In the genomic region with DNA sequence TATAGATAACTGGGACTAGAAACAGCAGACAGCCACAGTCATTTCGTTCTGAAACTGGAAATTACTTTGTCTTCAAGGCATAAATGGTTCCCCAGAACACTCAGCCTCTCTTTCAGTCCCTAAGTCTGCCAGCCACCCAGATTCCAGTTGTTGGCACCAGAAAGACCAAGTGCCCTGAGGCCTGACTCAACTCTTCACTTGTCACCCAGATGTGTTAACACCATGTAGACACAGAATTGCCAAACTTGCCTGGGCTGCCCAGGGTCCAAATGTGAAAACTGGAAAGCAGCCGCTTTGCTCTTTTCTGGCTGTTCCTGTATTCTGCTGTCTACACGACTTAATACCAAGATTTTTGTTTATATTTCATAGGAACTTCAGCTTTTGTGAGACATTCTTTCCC, we compare ENCODE assay signal across 11 cellular contexts. TPM values are rescaled to one million over a fixed set of nuclear protein-coding genes. Genes with fewer than 3 reads are reported as not detected.
DNase-seq lines count a peak whose midpoint lies in the region; ATAC-seq and TF ChIP-seq lines count a peak whose summit lies in the region.
"Had no signal": no experiment of that assay in that cellular context is flagged by ENCODE, and none has a peak within 500 bp of the region (broad histone marks: within the 10 kb centered on the region; RNA-seq: fewer than 3 reads in every experiment).

No MANE protein-coding gene starts in this region.

- ATAC-seq in natural killer cell: no peak

- peaks cover 29 to 58% of the 10 kb centered on the region in 2 donors for H3K4me1 Mint-ChIP-seq in natural killer cell

- H3K9me3 Mint-ChIP-seq in natural killer cell: no peaks in the 10 kb centered on the region
- H3K9me3 Mint-ChIP-seq: activated naive CD4-positive, alpha-beta T cell treated with anti-CD3 and anti-CD28 coated beads, Interleukin-2, amount 10 ng/mL, durations not matched to agents 7 days and 5 days had no signal

- peak; percentile 14 for DNase-seq in stimulated activated CD4-positive, alpha-beta T cell treated with anti-CD3 and anti-CD28 coated beads, Interleukin-1b, Interleukin-23, amount 100 ng/mL, for 48 hours
- DNase-seq in stimulated activated CD4-positive, alpha-beta T cell treated with anti-CD3 and anti-CD28 coated beads, Interleukin-4, amount 100 ng/mL, for 24 hours: no peak
- DNase-seq in fibroblast of gingiva (ENCODE audit: low read depth): peak; percentile 53
- no peak for DNase-seq in natural killer cell
- no peak for DNase-seq in NCI-H1436 treated with DMSO at 0.1 percent for 48 hours (lab: John Stamatoyannopoulos, UW)
- DNase-seq in HPDE6-E6E7 (ENCODE audit: extremely low spot score): no peak
- DNase-seq in GF-D8 (lab: John Stamatoyannopoulos, UW): no peak
- no peak for DNase-seq in NCI-H524 treated with DMSO at 0.1 percent for 48 hours (lab: John Stamatoyannopoulos, UW)
- DNase-seq: COR-L47, NCI-H526 treated with DMSO at 0.1 percent for 48 hours had no signal

- intact Hi-C loops in natural killer cell (cut with micrococcal nuclease): loop anchor here (5.0 kb wide), 1 partner anchor 34 kb away; no protein-coding TSS in a partner anchor

- no peak overlapping the region for H3K4me3 Mint-ChIP-seq in natural killer cell
- H3K4me3 Mint-ChIP-seq: activated naive CD4-positive, alpha-beta T cell treated with anti-CD3 and anti-CD28 coated beads, Interleukin-2, amount 10 ng/mL, durations not matched to agents 7 days and 5 days had no signal

- TF ChIP-seq CTCF in natural killer cell (IDR thresholded peaks at IDR 0.05): no peak

- peak overlapping the region; percentile 36 to 82 for H3K27ac Mint-ChIP-seq in natural killer cell
- H3K27ac Mint-ChIP-seq: activated naive CD4-positive, alpha-beta T cell treated with anti-CD3 and anti-CD28 coated beads, Interleukin-2, amount 10 ng/mL, durations not matched to agents 7 days and 5 days had no signal

- H3K36me3 Mint-ChIP-seq in natural killer cell: no peaks in the 10 kb centered on the region

- no peaks in the 10 kb centered on the region for H3K27me3 Mint-ChIP-seq in natural killer cell (ENCODE audit: low read depth in 2 of 2)

RNA-seq across cellular contexts. Expression of a gene that starts 3.0 kb away (rescaled TPM):
- 10 to 100 TPM; 10.8 to 35.7 (median 17.1) TPM for total RNA-seq in natural killer cell

Comparison
In these comparisons a context has a peak if more than half of its experiments do, and no peak if none do; other contexts are left out.
1. DNase-seq: peak in stimulated activated CD4-positive, alpha-beta T cell treated with anti-CD3 and anti-CD28 coated beads, Interleukin-1b, Interleukin-23, amount 100 ng/mL, for 48 hours (single experiment) and fibroblast of gingiva (single experiment); none in stimulated activated CD4-positive, alpha-beta T cell treated with anti-CD3 and anti-CD28 coated beads, Interleukin-4, amount 100 ng/mL, for 24 hours (single experiment), natural killer cell (single experiment), NCI-H1436 treated with DMSO at 0.1 percent for 48 hours (single experiment), HPDE6-E6E7 (single experiment), GF-D8 (single experiment) and NCI-H524 treated with DMSO at 0.1 percent for 48 hours (single experiment).